In the genomic region with DNA sequence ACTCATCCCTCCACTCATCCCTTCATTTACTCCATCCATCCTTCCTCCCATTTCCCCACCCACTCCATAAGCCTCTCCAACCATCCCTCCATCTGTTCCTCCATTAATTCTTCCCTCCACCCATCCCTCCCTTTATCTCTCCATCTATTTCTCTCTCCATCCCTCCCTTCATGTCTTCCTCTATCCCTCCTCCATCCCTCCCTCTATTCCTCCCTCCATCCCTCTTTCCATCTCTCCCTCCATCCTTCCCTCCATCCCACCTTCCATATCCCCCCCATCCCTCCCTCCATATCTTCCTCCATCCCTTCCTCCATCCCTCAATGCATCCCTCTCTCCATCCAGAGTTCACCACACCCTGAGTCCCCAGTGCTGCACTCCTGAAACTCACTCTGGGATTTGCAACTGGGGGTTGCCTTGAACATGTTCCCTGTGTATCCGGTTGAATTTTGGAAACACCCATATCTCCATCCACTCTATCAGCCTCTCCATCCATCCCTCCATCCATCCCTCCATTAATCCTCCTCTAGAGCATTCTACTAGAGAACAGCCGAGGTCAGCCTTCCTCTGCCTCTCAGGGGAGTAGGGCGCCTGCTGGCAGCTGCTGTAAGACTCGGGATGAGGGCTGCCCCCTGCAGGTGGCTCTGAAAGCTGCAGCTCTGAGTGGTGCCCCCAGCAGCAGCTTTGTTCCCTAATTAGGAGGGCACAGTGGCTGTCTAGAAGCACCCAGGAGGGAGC, we compare ENCODE assay signal across 8 cellular contexts. TPM values are rescaled to one million over a fixed set of nuclear protein-coding genes. Genes with fewer than 3 reads are reported as not detected.
DNase-seq lines count a peak whose midpoint lies in the region; ATAC-seq and TF ChIP-seq lines count a peak whose summit lies in the region.

No MANE protein-coding gene starts in this region.

- H3K9me3 ChIP-seq in SJCRH30 (replicated peaks) (no peaks in the 10 kb centered on the region), gastroesophageal sphincter (no peaks in the 10 kb centered on the region), parathyroid adenoma (ENCODE audit: control insufficient read depth, low read length) (no peaks in the 10 kb centered on the region)

- H3K4me1 Mint-ChIP-seq in type B pancreatic cell (ENCODE audit: unreplicated experiment): peaks cover 21% of the 10 kb centered on the region

- H3K79me2 ChIP-seq in parathyroid adenoma: peaks cover 5% of the 10 kb centered on the region

- peak; percentile 10 for DNase-seq in GF-D8 (lab: John Stamatoyannopoulos, UW)
- DNase-seq in SJCRH30: peak; percentile 45 to 72
- peak; percentile 93 for DNase-seq in activated effector memory CD4-positive, alpha-beta T cell treated with anti-CD3 and anti-CD28 coated beads, Interleukin-2, amount 50 U/mL, for 16 hours
- no peak for DNase-seq in type B pancreatic cell (ENCODE audit: extremely low spot score, unreplicated experiment)

- no peak overlapping the region for H3K27ac ChIP-seq in SJCRH30
- H3K27ac ChIP-seq in gastroesophageal sphincter: no peak overlapping the region
- H3K27ac ChIP-seq in parathyroid adenoma: no peak overlapping the region

- TF ChIP-seq POLR2A in gastroesophageal sphincter (IDR thresholded peaks at IDR 0.05): no peak

- TF ChIP-seq EP300 in Ishikawa (IDR thresholded peaks at IDR 0.05; ENCODE audit: borderline replicate concordance) (no peak), gastroesophageal sphincter (IDR thresholded peaks at IDR 0.05) (no peak)

- 28 to 75% methylated on average over 1 to 4 of the region's 4 CpGs for WGBS in gastroesophageal sphincter (ENCODE audit: low coverage in 1 of 2), 2 donors

- no peaks in the 10 kb centered on the region for H3K4me1 ChIP-seq in SJCRH30
- peaks cover 0 to 82% (median 25%) of the 10 kb centered on the region in 3 donors for H3K4me1 ChIP-seq in gastroesophageal sphincter
- peaks cover 6% of the 10 kb centered on the region for H3K4me1 ChIP-seq in parathyroid adenoma

- TF ChIP-seq RAD21 in Ishikawa (IDR thresholded peaks at IDR 0.05; ENCODE audit: low read depth): peak; percentile 77

- H3K27me3 ChIP-seq in SJCRH30 (peaks cover 12% of the 10 kb centered on the region), gastroesophageal sphincter (no peaks in the 10 kb centered on the region), parathyroid adenoma (ENCODE audit: control insufficient read depth, insufficient read depth, low read length) (no peaks in the 10 kb centered on the region)

- H3K36me3 Mint-ChIP-seq in type B pancreatic cell: no peaks in the 10 kb centered on the region

- H3K27ac Mint-ChIP-seq in type B pancreatic cell: no peak overlapping the region

- H3K9ac ChIP-seq in parathyroid adenoma: no peak overlapping the region

- ATAC-seq in gastroesophageal sphincter: no peak
- ATAC-seq in GM21360 (IDR thresholded peaks at IDR 0.05; ENCODE audit: unreplicated experiment): no peak

- H3K9me3 Mint-ChIP-seq in type B pancreatic cell: no peaks in the 10 kb centered on the region

- TF ChIP-seq CTCF in gastroesophageal sphincter (IDR thresholded peaks at IDR 0.05) (peak in 3 of 4 experiments; percentile 74 to 86 (median 75)), parathyroid adenoma (IDR thresholded peaks at IDR 0.05) (peak; percentile 82), type B pancreatic cell (conservative IDR thresholded peaks at IDR 0.05) (peak; percentile 85)

- H3K27me3 Mint-ChIP-seq in type B pancreatic cell: peaks cover 12% of the 10 kb centered on the region

- H3K4me3 ChIP-seq in SJCRH30 (no peak overlapping the region), gastroesophageal sphincter (no peak overlapping the region), parathyroid adenoma (ENCODE audit: low read depth, low read length) (no peak overlapping the region)

- H3K36me3 ChIP-seq in SJCRH30 (no peaks in the 10 kb centered on the region), gastroesophageal sphincter (no peaks in the 10 kb centered on the region), parathyroid adenoma (ENCODE audit: control insufficient read depth, insufficient read depth, low read length) (no peaks in the 10 kb centered on the region)

- H2AFZ ChIP-seq in parathyroid adenoma: peak overlapping the region; percentile 72

- H3K4me2 ChIP-seq in parathyroid adenoma (ENCODE audit: low read length): peak overlapping the region; percentile 15

- H3K4me3 Mint-ChIP-seq in type B pancreatic cell: no peak overlapping the region

TF ChIP-seq in Ishikawa, 13 proteins besides CTCF, POLR2A, EP300 and RAD21:
- TF ChIP-seq, protein P1, sequence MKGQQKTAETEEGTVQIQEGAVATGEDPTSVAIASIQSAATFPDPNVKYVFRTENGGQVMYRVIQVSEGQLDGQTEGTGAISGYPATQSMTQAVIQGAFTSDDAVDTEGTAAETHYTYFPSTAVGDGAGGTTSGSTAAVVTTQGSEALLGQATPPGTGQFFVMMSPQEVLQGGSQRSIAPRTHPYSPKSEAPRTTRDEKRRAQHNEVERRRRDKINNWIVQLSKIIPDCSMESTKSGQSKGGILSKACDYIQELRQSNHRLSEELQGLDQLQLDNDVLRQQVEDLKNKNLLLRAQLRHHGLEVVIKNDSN (IDR thresholded peaks at IDR 0.05): no peak
- TF ChIP-seq, protein P2, sequence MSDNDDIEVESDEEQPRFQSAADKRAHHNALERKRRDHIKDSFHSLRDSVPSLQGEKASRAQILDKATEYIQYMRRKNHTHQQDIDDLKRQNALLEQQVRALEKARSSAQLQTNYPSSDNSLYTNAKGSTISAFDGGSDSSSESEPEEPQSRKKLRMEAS (IDR thresholded peaks at IDR 0.05): no peak
- no peak for TF ChIP-seq TCF12 (IDR thresholded peaks at IDR 0.05; ENCODE audit: low read depth)
- no peak for TF ChIP-seq TEAD4 (IDR thresholded peaks at IDR 0.05)
- TF ChIP-seq CREB1 (IDR thresholded peaks at IDR 0.05; ENCODE audit: low read depth): no peak
- TF ChIP-seq EGR1 (IDR thresholded peaks at IDR 0.05): no peak
- no peak for TF ChIP-seq FOXM1 (IDR thresholded peaks at IDR 0.05; ENCODE audit: borderline replicate concordance, low read depth)
- no peak for TF ChIP-seq YY1 (IDR thresholded peaks at IDR 0.05; ENCODE audit: low read depth)
- no peak for TF ChIP-seq ZBTB7A (IDR thresholded peaks at IDR 0.05; ENCODE audit: low read depth)
- TF ChIP-seq NFIC (IDR thresholded peaks at IDR 0.05): no peak
- no peak for TF ChIP-seq TAF1 (IDR thresholded peaks at IDR 0.05; ENCODE audit: low read depth)
- TF ChIP-seq CEBPB (IDR thresholded peaks at IDR 0.05): no peak
- TF ChIP-seq, protein P3, sequence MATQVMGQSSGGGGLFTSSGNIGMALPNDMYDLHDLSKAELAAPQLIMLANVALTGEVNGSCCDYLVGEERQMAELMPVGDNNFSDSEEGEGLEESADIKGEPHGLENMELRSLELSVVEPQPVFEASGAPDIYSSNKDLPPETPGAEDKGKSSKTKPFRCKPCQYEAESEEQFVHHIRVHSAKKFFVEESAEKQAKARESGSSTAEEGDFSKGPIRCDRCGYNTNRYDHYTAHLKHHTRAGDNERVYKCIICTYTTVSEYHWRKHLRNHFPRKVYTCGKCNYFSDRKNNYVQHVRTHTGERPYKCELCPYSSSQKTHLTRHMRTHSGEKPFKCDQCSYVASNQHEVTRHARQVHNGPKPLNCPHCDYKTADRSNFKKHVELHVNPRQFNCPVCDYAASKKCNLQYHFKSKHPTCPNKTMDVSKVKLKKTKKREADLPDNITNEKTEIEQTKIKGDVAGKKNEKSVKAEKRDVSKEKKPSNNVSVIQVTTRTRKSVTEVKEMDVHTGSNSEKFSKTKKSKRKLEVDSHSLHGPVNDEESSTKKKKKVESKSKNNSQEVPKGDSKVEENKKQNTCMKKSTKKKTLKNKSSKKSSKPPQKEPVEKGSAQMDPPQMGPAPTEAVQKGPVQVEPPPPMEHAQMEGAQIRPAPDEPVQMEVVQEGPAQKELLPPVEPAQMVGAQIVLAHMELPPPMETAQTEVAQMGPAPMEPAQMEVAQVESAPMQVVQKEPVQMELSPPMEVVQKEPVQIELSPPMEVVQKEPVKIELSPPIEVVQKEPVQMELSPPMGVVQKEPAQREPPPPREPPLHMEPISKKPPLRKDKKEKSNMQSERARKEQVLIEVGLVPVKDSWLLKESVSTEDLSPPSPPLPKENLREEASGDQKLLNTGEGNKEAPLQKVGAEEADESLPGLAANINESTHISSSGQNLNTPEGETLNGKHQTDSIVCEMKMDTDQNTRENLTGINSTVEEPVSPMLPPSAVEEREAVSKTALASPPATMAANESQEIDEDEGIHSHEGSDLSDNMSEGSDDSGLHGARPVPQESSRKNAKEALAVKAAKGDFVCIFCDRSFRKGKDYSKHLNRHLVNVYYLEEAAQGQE (IDR thresholded peaks at IDR 0.05; ENCODE audit: low read depth): no peak
TF ChIP-seq in Ishikawa: peak in this region for 0.

RNA-seq across cellular contexts. Expression of gene ABCG1, which starts 39.4 kb away (rescaled TPM):
- total RNA-seq in SJCRH30 (2014; rRNA removed; shearing (Covaris generic)): 0.03 and 0.04 TPM in 2 replicates
- 10 to 100 TPM; 15.9 to 21.8 (median 18.0) TPM for total RNA-seq in gastroesophageal sphincter
- 6.2 and 8.4 TPM in 2 replicates for total RNA-seq in type B pancreatic cell (ENCODE audit: low replicate concordance)

RNA-seq across cellular contexts. Expression of gene TFF3, which starts 56.9 kb away (rescaled TPM):
- 48.5 and 52.7 TPM in 2 replicates for total RNA-seq in SJCRH30 (2014; rRNA removed; shearing (Covaris generic))
- total RNA-seq in gastroesophageal sphincter (10 to 100 TPM in 2 of 4 donors, 1 to 10 TPM in 2; 6.4 to 18.2 (median 10.5) TPM), type B pancreatic cell (ENCODE audit: low replicate concordance) (31.5 and 183 TPM in 2 replicates)
